9 cellular contexts compared by ENCODE assay signal in genomic region chr1:70504821-70505193, GRCh38.
DNase-seq lines count a peak whose midpoint lies in the region; ATAC-seq, FAIRE-seq and TF ChIP-seq lines count a peak whose summit lies in the region.
"Had no signal": no experiment of that assay in that cellular context is flagged by ENCODE, and none has a peak within 500 bp of the region (broad histone marks: within the 10 kb centered on the region; RNA-seq: fewer than 3 reads in every experiment).

No MANE protein-coding gene starts in this region.

- H3K4me1 ChIP-seq in adipocyte (ENCODE audit: control insufficient read depth, insufficient read depth, low read length), result peaks cover 9% of the 10 kb centered on the region
- H3K4me1 ChIP-seq in MM.1S (ENCODE audit: low read length), result no peaks in the 10 kb centered on the region
- no peaks in the 10 kb centered on the region for H3K4me1 ChIP-seq in colonic mucosa

- no peaks in the 10 kb centered on the region for H3K9me2 ChIP-seq in MM.1S (replicated peaks; ENCODE audit: insufficient read depth, low read length)

- no peak for TF ChIP-seq CTCF in MM.1S (IDR thresholded peaks at IDR 0.05; ENCODE audit: low read length)
- no peak for TF ChIP-seq CTCF in colonic mucosa (IDR thresholded peaks at IDR 0.05)

- POLR2A ChIA-PET in activated CD4-positive, alpha-beta memory T cell treated with anti-CD3 and anti-CD28 coated beads, Interleukin-2, amount 10 ng/mL, durations not matched to agents 7 days and 5 days (lab: Charles Lee), result no interaction called here

- peak; percentile 36 for ATAC-seq in activated CD8-positive, alpha-beta memory T cell treated with anti-CD3 and anti-CD28 coated beads, Interleukin-2, amount 10 ng/mL, durations not matched to agents 7 days and 5 days
- peak; percentile 25 for ATAC-seq in HG02870 (IDR thresholded peaks at IDR 0.05; ENCODE audit: unreplicated experiment)

- H3K9ac ChIP-seq in adipocyte (ENCODE audit: low read length) (no peak overlapping the region), MM.1S (ENCODE audit: low read length) (no peak overlapping the region), colonic mucosa (ENCODE audit: low read depth in 2 of 2, low read length in 2 of 2) (no peak overlapping the region)

- H3K4me1 Mint-ChIP-seq in activated CD8-positive, alpha-beta memory T cell treated with anti-CD3 and anti-CD28 coated beads, Interleukin-2, amount 10 ng/mL, durations not matched to agents 7 days and 5 days, result peaks cover 11% of the 10 kb centered on the region
- peaks cover 11% of the 10 kb centered on the region for H3K4me1 Mint-ChIP-seq in activated CD4-positive, alpha-beta memory T cell treated with anti-CD3 and anti-CD28 coated beads, Interleukin-2, amount 10 ng/mL, durations not matched to agents 7 days and 5 days
- H3K4me1 Mint-ChIP-seq: B cell had no signal

- no peak overlapping the region for H3K27ac Mint-ChIP-seq in activated CD8-positive, alpha-beta memory T cell treated with anti-CD3 and anti-CD28 coated beads, Interleukin-2, amount 10 ng/mL, durations not matched to agents 7 days and 5 days
- no peak overlapping the region for H3K27ac Mint-ChIP-seq in activated CD4-positive, alpha-beta memory T cell treated with anti-CD3 and anti-CD28 coated beads, Interleukin-2, amount 10 ng/mL, durations not matched to agents 7 days and 5 days
- H3K27ac Mint-ChIP-seq: B cell had no signal

- no peaks in the 10 kb centered on the region for H3K36me3 ChIP-seq in adipocyte (ENCODE audit: control insufficient read depth, insufficient read depth, low read length, severe bottlenecking)
- no peaks in the 10 kb centered on the region for H3K36me3 ChIP-seq in MM.1S (replicated peaks; ENCODE audit: insufficient read depth, low read length)
- no peaks in the 10 kb centered on the region for H3K36me3 ChIP-seq in colonic mucosa

- no peak for DNase-seq in activated CD8-positive, alpha-beta memory T cell treated with anti-CD3 and anti-CD28 coated beads, Interleukin-2, amount 10 ng/mL, durations not matched to agents 7 days and 5 days
- DNase-seq in activated CD8-positive, alpha-beta memory T cell treated with anti-CD3 and anti-CD28 coated beads, Interleukin-2, amount 50 U/mL, for 4 hours, result no peak
- DNase-seq in adipocyte (ENCODE audit: low read depth) (peak; percentile 75), urothelium cell line (ENCODE audit: low spot score) (peak; percentile 51), MM.1S (no peak), colonic mucosa (no peak)
- DNase-seq in activated CD4-positive, alpha-beta memory T cell treated with anti-CD3 and anti-CD28 coated beads, Interleukin-2, amount 10 ng/mL, durations not matched to agents 7 days and 5 days, result no peak

- no peaks in the 10 kb centered on the region for H3K79me2 ChIP-seq in MM.1S (ENCODE audit: low read length)

- H3K4me3 Mint-ChIP-seq in activated CD8-positive, alpha-beta memory T cell treated with anti-CD3 and anti-CD28 coated beads, Interleukin-2, amount 10 ng/mL, durations not matched to agents 7 days and 5 days, result no peak overlapping the region
- no peak overlapping the region for H3K4me3 Mint-ChIP-seq in activated CD4-positive, alpha-beta memory T cell treated with anti-CD3 and anti-CD28 coated beads, Interleukin-2, amount 10 ng/mL, durations not matched to agents 7 days and 5 days
- H3K4me3 Mint-ChIP-seq: B cell had no signal

- no peak for FAIRE-seq in urothelium cell line (lab: Jason Lieb, UNC)

- H3K9me3 ChIP-seq in adipocyte (ENCODE audit: control insufficient read depth, low read length), result no peaks in the 10 kb centered on the region
- H3K9me3 ChIP-seq in MM.1S (replicated peaks; ENCODE audit: insufficient read depth, low read length), result no peaks in the 10 kb centered on the region
- no peaks in the 10 kb centered on the region for H3K9me3 ChIP-seq in colonic mucosa

- CTCF ChIA-PET in activated CD8-positive, alpha-beta memory T cell treated with anti-CD3 and anti-CD28 coated beads, Interleukin-2, amount 10 ng/mL, durations not matched to agents 7 days and 5 days (lab: Charles Lee), result no interaction called here
- CTCF ChIA-PET in activated CD4-positive, alpha-beta memory T cell treated with anti-CD3 and anti-CD28 coated beads, Interleukin-2, amount 10 ng/mL, durations not matched to agents 7 days and 5 days (lab: Charles Lee), result no interaction called here

- intact Hi-C loops in colonic mucosa (cut with DNase I), result loop anchor here (5.0 kb wide), 1 partner anchor 373 kb away; no protein-coding TSS in a partner anchor

- H3K36me3 Mint-ChIP-seq in activated CD8-positive, alpha-beta memory T cell treated with anti-CD3 and anti-CD28 coated beads, Interleukin-2, amount 10 ng/mL, durations not matched to agents 7 days and 5 days, result no peaks in the 10 kb centered on the region
- H3K36me3 Mint-ChIP-seq in activated CD4-positive, alpha-beta memory T cell treated with anti-CD3 and anti-CD28 coated beads, Interleukin-2, amount 10 ng/mL, durations not matched to agents 7 days and 5 days (ENCODE audit: low read depth), result no peaks in the 10 kb centered on the region

- H4K20me1 ChIP-seq in MM.1S (ENCODE audit: insufficient read depth, low read length), result no peaks in the 10 kb centered on the region

- H3K4me2 ChIP-seq in MM.1S (ENCODE audit: low read depth, low read length), result no peak overlapping the region

- no peak overlapping the region for H2AFZ ChIP-seq in MM.1S (ENCODE audit: low read length)

- H3K27me3 Mint-ChIP-seq in activated CD8-positive, alpha-beta memory T cell treated with anti-CD3 and anti-CD28 coated beads, Interleukin-2, amount 10 ng/mL, durations not matched to agents 7 days and 5 days, result peaks cover 28% of the 10 kb centered on the region
- H3K27me3 Mint-ChIP-seq in activated CD4-positive, alpha-beta memory T cell treated with anti-CD3 and anti-CD28 coated beads, Interleukin-2, amount 10 ng/mL, durations not matched to agents 7 days and 5 days, result peaks cover 9% of the 10 kb centered on the region

- H3F3A ChIP-seq in MM.1S (ENCODE audit: insufficient read depth, low read length), result no peaks in the 10 kb centered on the region

- no peaks in the 10 kb centered on the region for H3K9me3 Mint-ChIP-seq in activated CD8-positive, alpha-beta memory T cell treated with anti-CD3 and anti-CD28 coated beads, Interleukin-2, amount 10 ng/mL, durations not matched to agents 7 days and 5 days (ENCODE audit: low read depth)
- H3K9me3 Mint-ChIP-seq in activated CD4-positive, alpha-beta memory T cell treated with anti-CD3 and anti-CD28 coated beads, Interleukin-2, amount 10 ng/mL, durations not matched to agents 7 days and 5 days, result no peaks in the 10 kb centered on the region

- H3K4me3 ChIP-seq in adipocyte (ENCODE audit: low read length) (no peak overlapping the region), MM.1S (ENCODE audit: low read length) (no peak overlapping the region), colonic mucosa (no peak overlapping the region)

- H3K27ac ChIP-seq in MM.1S (ENCODE audit: low read length), result no peak overlapping the region
- H3K27ac ChIP-seq in colonic mucosa, result no peak overlapping the region

- H3K27me3 ChIP-seq in adipocyte (replicated peaks; ENCODE audit: control insufficient read depth, insufficient read depth, low read length) (no peaks in the 10 kb centered on the region), MM.1S (replicated peaks; ENCODE audit: insufficient read depth, low read length) (no peaks in the 10 kb centered on the region), colonic mucosa (no peaks in the 10 kb centered on the region)

Comparison
In these comparisons a context has a peak if more than half of its experiments do, and no peak if none do; other contexts are left out.
1. DNase-seq: peak in adipocyte (single experiment) and urothelium cell line (single experiment); none in activated CD8-positive, alpha-beta memory T cell treated with anti-CD3 and anti-CD28 coated beads, Interleukin-2, amount 10 ng/mL, durations not matched to agents 7 days and 5 days (single experiment), activated CD8-positive, alpha-beta memory T cell treated with anti-CD3 and anti-CD28 coated beads, Interleukin-2, amount 50 U/mL, for 4 hours (single experiment), MM.1S (single experiment), colonic mucosa (single experiment) and activated CD4-positive, alpha-beta memory T cell treated with anti-CD3 and anti-CD28 coated beads, Interleukin-2, amount 10 ng/mL, durations not matched to agents 7 days and 5 days (single experiment).